In the genomic region with DNA sequence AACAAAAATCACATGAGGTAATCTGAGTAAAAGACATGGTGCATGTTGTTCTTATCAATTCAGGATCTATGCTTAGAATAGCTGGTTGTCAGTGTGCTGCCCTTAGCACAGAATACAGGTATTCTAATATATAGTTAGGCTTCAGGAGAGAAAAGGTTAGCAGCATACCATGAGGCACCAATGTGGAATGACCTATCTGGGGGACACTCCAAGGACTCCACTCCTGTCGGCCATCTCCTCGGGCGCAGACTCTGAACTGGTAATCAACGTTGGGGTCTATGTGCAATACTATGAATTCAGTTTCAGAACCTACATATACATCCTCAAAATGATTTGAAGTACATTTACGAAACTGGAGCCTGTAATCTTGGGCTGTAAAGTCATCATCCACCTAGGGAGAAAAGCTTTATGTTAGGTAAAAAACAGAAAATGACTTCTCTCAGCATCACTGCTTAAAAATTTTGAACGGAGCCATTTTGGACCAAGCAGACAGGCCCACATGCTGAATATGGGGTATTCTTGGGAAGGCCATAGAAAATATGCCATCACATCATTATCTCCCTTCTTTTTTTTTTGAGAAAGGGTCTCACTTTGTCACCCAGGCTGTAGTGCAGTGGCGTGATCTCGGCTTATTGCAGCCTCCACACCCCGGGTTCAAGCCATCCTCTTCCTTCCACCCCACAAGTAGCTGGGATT, we compare ENCODE assay signal across 21 cellular contexts. TPM values are rescaled to one million over a fixed set of nuclear protein-coding genes. Genes with fewer than 3 reads are reported as not detected.
DNase-seq lines count a peak whose midpoint lies in the region; ATAC-seq and TF ChIP-seq lines count a peak whose summit lies in the region.
"Had no signal": no experiment of that assay in that cellular context is flagged by ENCODE, and none has a peak within 500 bp of the region (broad histone marks: within the 10 kb centered on the region; RNA-seq: fewer than 3 reads in every experiment).

No MANE protein-coding gene starts in this region.

- DNase-seq in activated CD4-positive, alpha-beta memory T cell treated with anti-CD3 and anti-CD28 coated beads for 36 hours, result no peak
- DNase-seq in activated CD4-positive, alpha-beta memory T cell treated with anti-CD3 and anti-CD28 coated beads, Interleukin-2, amount 10 ng/mL, durations not matched to agents 7 days and 5 days, result no peak
- no peak for DNase-seq in Calu3
- DNase-seq in activated CD8-positive, alpha-beta T cell treated with anti-CD3 and anti-CD28 coated beads for 36 hours, result no peak
- DNase-seq in mesothelial cell of epicardium (ENCODE audit: low spot score in 2 of 2, unreplicated experiment in 2 of 2), result no peak
- DNase-seq in inferior parietal cortex (ENCODE audit: extremely low spot score), result no peak
- no peak for DNase-seq in SJCRH30
- no peak for DNase-seq in hepatocyte (ENCODE audit: low spot score)
- DNase-seq: activated gamma-delta T cell treated with Interleukin-2 at 50 U/mL for 16 hours; colonic mucosa; GM23248; kidney; naive B cell; NCI-H1436; NCI-H69; SHP77; stimulated activated CD4-positive, alpha-beta T cell treated with anti-CD3 and anti-CD28 coated beads, Interleukin-2, amount 100 ng/mL, for 48 hours; T-helper 17 cell; uterus had no signal

- H3K36me3 Mint-ChIP-seq in activated CD4-positive, alpha-beta memory T cell treated with anti-CD3 and anti-CD28 coated beads for 36 hours, result peaks cover 50% of the 10 kb centered on the region
- peaks cover 64% of the 10 kb centered on the region for H3K36me3 Mint-ChIP-seq in activated CD4-positive, alpha-beta memory T cell treated with anti-CD3 and anti-CD28 coated beads, Interleukin-2, amount 10 ng/mL, durations not matched to agents 7 days and 5 days (ENCODE audit: low read depth)
- H3K36me3 Mint-ChIP-seq in Calu3 (ENCODE audit: insufficient read depth, unreplicated experiment), result peaks cover 76% of the 10 kb centered on the region
- peaks cover 55% of the 10 kb centered on the region for H3K36me3 Mint-ChIP-seq in activated CD8-positive, alpha-beta T cell treated with anti-CD3 and anti-CD28 coated beads for 36 hours (ENCODE audit: low read depth)
- H3K36me3 Mint-ChIP-seq in mesothelial cell of epicardium, result peaks cover 40% of the 10 kb centered on the region

- POLR2A ChIA-PET in activated CD4-positive, alpha-beta memory T cell treated with anti-CD3 and anti-CD28 coated beads for 36 hours (lab: Charles Lee), result no interaction called here
- POLR2A ChIA-PET in activated CD4-positive, alpha-beta memory T cell treated with anti-CD3 and anti-CD28 coated beads, Interleukin-2, amount 10 ng/mL, durations not matched to agents 7 days and 5 days (lab: Charles Lee), result interaction anchor here (0.8 to 1.6 kb wide), 2 partner anchors 16 to 38 kb away, joined by 3 to 4 read pairs; partner anchors contain the start of gene ATAD5
- POLR2A ChIA-PET in activated CD8-positive, alpha-beta T cell treated with anti-CD3 and anti-CD28 coated beads for 36 hours (lab: Charles Lee), result interaction anchor here (0.8 to 1.9 kb wide), 2 partner anchors 13 to 29 kb away, joined by 4 to 6 read pairs; no protein-coding TSS in a partner anchor

- H3K4me1 Mint-ChIP-seq in activated CD4-positive, alpha-beta memory T cell treated with anti-CD3 and anti-CD28 coated beads for 36 hours (ENCODE audit: low read depth), result peaks cover 31% of the 10 kb centered on the region
- H3K4me1 Mint-ChIP-seq in activated CD4-positive, alpha-beta memory T cell treated with anti-CD3 and anti-CD28 coated beads, Interleukin-2, amount 10 ng/mL, durations not matched to agents 7 days and 5 days, result peaks cover 28% of the 10 kb centered on the region
- H3K4me1 Mint-ChIP-seq in Calu3 (ENCODE audit: low read depth, unreplicated experiment), result no peaks in the 10 kb centered on the region
- H3K4me1 Mint-ChIP-seq in activated CD8-positive, alpha-beta T cell treated with anti-CD3 and anti-CD28 coated beads for 36 hours (ENCODE audit: low read depth), result peaks cover 32% of the 10 kb centered on the region
- peaks cover 5% of the 10 kb centered on the region for H3K4me1 Mint-ChIP-seq in mesothelial cell of epicardium

- intact Hi-C loops in activated CD4-positive, alpha-beta memory T cell treated with anti-CD3 and anti-CD28 coated beads for 36 hours (cut with micrococcal nuclease), result no loop called here
- intact Hi-C loops in Calu3 (cut with micrococcal nuclease; ENCODE audit: unreplicated experiment), result no loop called here
- intact Hi-C loops in activated CD8-positive, alpha-beta T cell treated with anti-CD3 and anti-CD28 coated beads for 36 hours (cut with micrococcal nuclease), result no loop called here

- H3K9me3 Mint-ChIP-seq in activated CD4-positive, alpha-beta memory T cell treated with anti-CD3 and anti-CD28 coated beads for 36 hours, result no peaks in the 10 kb centered on the region
- H3K9me3 Mint-ChIP-seq in activated CD4-positive, alpha-beta memory T cell treated with anti-CD3 and anti-CD28 coated beads, Interleukin-2, amount 10 ng/mL, durations not matched to agents 7 days and 5 days, result no peaks in the 10 kb centered on the region
- H3K9me3 Mint-ChIP-seq in Calu3 (ENCODE audit: low read depth, unreplicated experiment) (no peaks in the 10 kb centered on the region), mesothelial cell of epicardium (no peaks in the 10 kb centered on the region)
- H3K9me3 Mint-ChIP-seq in activated CD8-positive, alpha-beta T cell treated with anti-CD3 and anti-CD28 coated beads for 36 hours, result no peaks in the 10 kb centered on the region
- H3K9me3 Mint-ChIP-seq: naive B cell had no signal

- H2AFZ ChIP-seq in hepatocyte, result no peak overlapping the region
- H2AFZ ChIP-seq: GM23248 had no signal

- CTCF ChIA-PET in activated CD4-positive, alpha-beta memory T cell treated with anti-CD3 and anti-CD28 coated beads for 36 hours (lab: Charles Lee), result interaction anchor here (0.6 to 2.4 kb wide), 2 partner anchors 16 to 32 kb away, joined by 3 to 9 read pairs; partner anchors contain the start of gene CRLF3
- CTCF ChIA-PET in activated CD4-positive, alpha-beta memory T cell treated with anti-CD3 and anti-CD28 coated beads, Interleukin-2, amount 10 ng/mL, durations not matched to agents 7 days and 5 days (lab: Charles Lee), result interaction anchor here (2.0 kb wide), 1 partner anchor 31 kb away, joined by 7 read pairs; the partner anchor contains the start of gene CRLF3
- CTCF ChIA-PET in Calu3 (lab: Charles Lee), result no interaction called here
- CTCF ChIA-PET in activated CD8-positive, alpha-beta T cell treated with anti-CD3 and anti-CD28 coated beads for 36 hours (lab: Charles Lee), result interaction anchor here (0.7 to 4.4 kb wide), 3 partner anchors 11 to 32 kb away, joined by 3 to 27 read pairs (median 4); partner anchors contain the start of gene CRLF3

- TSS peak; percentile 6 for BruUV-seq in Calu3 (replicated peaks; lab: Mats Ljungman, UMichigan)

- TF ChIP-seq CTCF in Calu3 (IDR thresholded peaks at IDR 0.05; ENCODE audit: unreplicated experiment) (no peak), mesothelial cell of epicardium (IDR thresholded peaks at IDR 0.05; ENCODE audit: unreplicated experiment) (no peak), hepatocyte (IDR thresholded peaks at IDR 0.05; ENCODE audit: poor library complexity) (no peak)
- TF ChIP-seq CTCF in activated CD8-positive, alpha-beta T cell treated with anti-CD3 and anti-CD28 coated beads for 36 hours (IDR thresholded peaks at IDR 0.05), result no peak

- H3K27me3 ChIP-seq in SJCRH30 (no peaks in the 10 kb centered on the region), hepatocyte (no peaks in the 10 kb centered on the region)
- H3K27me3 ChIP-seq: colonic mucosa, uterus had no signal

- ATAC-seq in activated CD8-positive, alpha-beta T cell treated with anti-CD3 and anti-CD28 coated beads for 36 hours, result no peak
- ATAC-seq: T-helper 17 cell had no signal

- no peaks in the 10 kb centered on the region for H4K20me1 ChIP-seq in hepatocyte (ENCODE audit: insufficient read depth, poor library complexity, severe bottlenecking)

- WGBS in hepatocyte (ENCODE audit: low lambda C conversion rate, missing lambda C conversion rate), result 97% methylated on average over 9 of the region's 9 CpGs

- H3K27me3 Mint-ChIP-seq in activated CD4-positive, alpha-beta memory T cell treated with anti-CD3 and anti-CD28 coated beads for 36 hours, result no peaks in the 10 kb centered on the region
- no peaks in the 10 kb centered on the region for H3K27me3 Mint-ChIP-seq in activated CD4-positive, alpha-beta memory T cell treated with anti-CD3 and anti-CD28 coated beads, Interleukin-2, amount 10 ng/mL, durations not matched to agents 7 days and 5 days
- H3K27me3 Mint-ChIP-seq in Calu3 (ENCODE audit: unreplicated experiment), result no peaks in the 10 kb centered on the region
- H3K27me3 Mint-ChIP-seq in activated CD8-positive, alpha-beta T cell treated with anti-CD3 and anti-CD28 coated beads for 36 hours, result no peaks in the 10 kb centered on the region
- no peaks in the 10 kb centered on the region for H3K27me3 Mint-ChIP-seq in mesothelial cell of epicardium (ENCODE audit: low read depth)
- H3K27me3 Mint-ChIP-seq: naive B cell, T-helper 17 cell had no signal

- H3K27ac ChIP-seq in SJCRH30 (no peak overlapping the region), hepatocyte (no peak overlapping the region)
- H3K27ac ChIP-seq: colonic mucosa, GM23248, prostate gland, uterus had no signal

- no peaks in the 10 kb centered on the region for H3K9me3 ChIP-seq in SJCRH30 (replicated peaks)
- no peaks in the 10 kb centered on the region for H3K9me3 ChIP-seq in hepatocyte (ENCODE audit: low read depth)
- H3K9me3 ChIP-seq: colonic mucosa, prostate gland, uterus had no signal

- peak overlapping the region; percentile 49 for H3K27ac Mint-ChIP-seq in activated CD4-positive, alpha-beta memory T cell treated with anti-CD3 and anti-CD28 coated beads for 36 hours
- H3K27ac Mint-ChIP-seq in activated CD4-positive, alpha-beta memory T cell treated with anti-CD3 and anti-CD28 coated beads, Interleukin-2, amount 10 ng/mL, durations not matched to agents 7 days and 5 days, result no peak overlapping the region
- H3K27ac Mint-ChIP-seq in Calu3 (ENCODE audit: unreplicated experiment) (no peak overlapping the region), mesothelial cell of epicardium (peak overlapping the region; percentile 59)
- H3K27ac Mint-ChIP-seq in activated CD8-positive, alpha-beta T cell treated with anti-CD3 and anti-CD28 coated beads for 36 hours, result peak overlapping the region; percentile 52
- H3K27ac Mint-ChIP-seq: T-helper 17 cell had no signal

- peaks cover 71% of the 10 kb centered on the region for H3K36me3 ChIP-seq in SJCRH30
- no peaks in the 10 kb centered on the region for H3K36me3 ChIP-seq in hepatocyte (replicated peaks; ENCODE audit: insufficient read depth, low read depth)
- H3K36me3 ChIP-seq: colonic mucosa, prostate gland, uterus had no signal

- no peak overlapping the region for H3K4me3 Mint-ChIP-seq in activated CD4-positive, alpha-beta memory T cell treated with anti-CD3 and anti-CD28 coated beads for 36 hours
- H3K4me3 Mint-ChIP-seq in activated CD4-positive, alpha-beta memory T cell treated with anti-CD3 and anti-CD28 coated beads, Interleukin-2, amount 10 ng/mL, durations not matched to agents 7 days and 5 days, result no peak overlapping the region
- H3K4me3 Mint-ChIP-seq in Calu3 (ENCODE audit: low read depth, unreplicated experiment) (no peak overlapping the region), mesothelial cell of epicardium (no peak overlapping the region)
- no peak overlapping the region for H3K4me3 Mint-ChIP-seq in activated CD8-positive, alpha-beta T cell treated with anti-CD3 and anti-CD28 coated beads for 36 hours
- H3K4me3 Mint-ChIP-seq: naive B cell, T-helper 17 cell had no signal

- H3K79me2 ChIP-seq in hepatocyte, result no peaks in the 10 kb centered on the region

- H3K4me2 ChIP-seq in hepatocyte, result no peak overlapping the region

- no peaks in the 10 kb centered on the region for H3K4me1 ChIP-seq in SJCRH30
- no peaks in the 10 kb centered on the region for H3K4me1 ChIP-seq in hepatocyte (ENCODE audit: insufficient read depth)
- H3K4me1 ChIP-seq: colonic mucosa, prostate gland, uterus had no signal

- H3K4me3 ChIP-seq in SJCRH30 (no peak overlapping the region), hepatocyte (no peak overlapping the region)
- H3K4me3 ChIP-seq: colonic mucosa, GM23248, prostate gland, skin epidermis, uterus had no signal

- no peaks in the 10 kb centered on the region for H3K9me2 ChIP-seq in hepatocyte (replicated peaks; ENCODE audit: insufficient read depth)

RNA-seq across cellular contexts. Expression of gene CRLF3, which starts 31.1 kb away (rescaled TPM):
- total RNA-seq in activated CD4-positive, alpha-beta memory T cell treated with anti-CD3 and anti-CD28 coated beads for 36 hours, result 10 to 100 TPM; 48.1 to 48.5 TPM
- total RNA-seq in activated CD4-positive, alpha-beta memory T cell treated with anti-CD3 and anti-CD28 coated beads, Interleukin-2, amount 10 ng/mL, durations not matched to agents 7 days and 5 days, result 10 to 100 TPM; 70.1 to 76.2 TPM
- total RNA-seq in Calu3 (2022) (9.8 and 11.5 TPM in 2 replicates), mesothelial cell of epicardium (6.7 to 8.0 TPM (median 7.6 TPM) in 3 replicates), hepatocyte (8.7 and 9.7 TPM in 2 replicates)
- 10 to 100 TPM; 40.3 to 42.5 TPM for total RNA-seq in activated CD8-positive, alpha-beta T cell treated with anti-CD3 and anti-CD28 coated beads for 36 hours
- total RNA-seq in SJCRH30 (2014; rRNA removed; shearing (Covaris generic)), result 26.5 and 28.6 TPM in 2 replicates
- 6.6 and 8.4 TPM in 2 replicates for polyA plus RNA-seq in hepatocyte

RNA-seq across cellular contexts. Expression of gene ATAD5, which starts 38.3 kb away (rescaled TPM):
- total RNA-seq in activated CD4-positive, alpha-beta memory T cell treated with anti-CD3 and anti-CD28 coated beads for 36 hours, result 10 to 100 TPM; 30.0 to 32.9 TPM
- 10 to 100 TPM; 24.0 to 26.7 TPM for total RNA-seq in activated CD4-positive, alpha-beta memory T cell treated with anti-CD3 and anti-CD28 coated beads, Interleukin-2, amount 10 ng/mL, durations not matched to agents 7 days and 5 days
- total RNA-seq in Calu3 (2022), result 16.9 and 18.4 TPM in 2 replicates
- 10 to 100 TPM; 34.5 to 35.0 TPM for total RNA-seq in activated CD8-positive, alpha-beta T cell treated with anti-CD3 and anti-CD28 coated beads for 36 hours
- total RNA-seq in mesothelial cell of epicardium, result 9.7 to 11.3 TPM (median 10.6 TPM) in 3 replicates
- 28.3 and 37.6 TPM in 2 replicates for total RNA-seq in SJCRH30 (2014; rRNA removed; shearing (Covaris generic))
- 2.0 and 3.2 TPM in 2 replicates for total RNA-seq in hepatocyte
- 1.2 and 1.5 TPM in 2 replicates for polyA plus RNA-seq in hepatocyte

Comparison
In these comparisons a context has a peak if more than half of its experiments do, and no peak if none do; other contexts are left out.
1. H3K27ac Mint-ChIP-seq: peak in activated CD4-positive, alpha-beta memory T cell treated with anti-CD3 and anti-CD28 coated beads for 36 hours (single experiment), activated CD8-positive, alpha-beta T cell treated with anti-CD3 and anti-CD28 coated beads for 36 hours (single experiment) and mesothelial cell of epicardium (single experiment); none in activated CD4-positive, alpha-beta memory T cell treated with anti-CD3 and anti-CD28 coated beads, Interleukin-2, amount 10 ng/mL, durations not matched to agents 7 days and 5 days (single experiment) and Calu3 (single experiment).